In the genomic region with DNA sequence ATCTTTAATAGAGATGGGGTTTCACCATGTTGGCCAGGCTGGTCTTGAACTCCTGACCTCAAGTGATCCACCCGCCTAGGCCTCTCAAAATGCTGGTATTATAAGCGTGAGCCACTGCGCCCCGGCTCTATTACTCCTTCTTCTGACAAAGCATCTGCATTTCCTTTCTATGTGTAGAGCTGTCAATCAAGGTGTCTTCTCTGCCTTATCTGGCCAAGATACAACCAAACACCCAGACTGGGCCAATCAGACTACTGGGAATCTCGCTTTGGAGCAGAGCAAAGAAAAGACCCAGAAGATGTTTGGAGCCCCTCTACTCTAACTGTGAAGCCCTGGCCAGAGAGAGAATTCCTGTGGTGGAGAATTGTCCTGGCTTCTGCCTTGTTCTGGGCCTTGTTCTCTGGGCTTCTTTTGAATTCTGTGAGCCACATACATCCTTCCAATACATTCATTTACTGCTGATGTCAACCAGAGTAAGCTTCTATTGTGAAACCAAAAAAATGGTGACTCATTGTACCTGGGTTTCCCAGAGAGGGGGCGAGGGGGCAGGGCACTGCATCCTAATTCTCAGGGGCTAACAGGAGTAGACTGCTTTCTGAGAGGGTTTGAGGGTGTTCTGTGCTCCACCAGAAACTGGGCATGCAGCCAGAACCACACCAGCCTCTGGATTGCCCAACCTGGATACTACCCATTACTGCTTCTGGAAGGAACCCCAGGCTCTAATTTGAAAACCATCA, we compare ENCODE assay signal across 9 cellular contexts. TPM values are rescaled to one million over a fixed set of nuclear protein-coding genes. Genes with fewer than 3 reads are reported as not detected.
A peak's percentile ranks its signal among the peaks of the same experiment; 100 is the strongest.
DNase-seq lines count a peak whose midpoint lies in the region; ATAC-seq and TF ChIP-seq lines count a peak whose summit lies in the region.
"Had no signal": no experiment of that assay in that cellular context is flagged by ENCODE, and none has a peak within 500 bp of the region (broad histone marks: within the 10 kb centered on the region; RNA-seq: fewer than 3 reads in every experiment).

No MANE protein-coding gene starts in this region.

- no peaks in the 10 kb centered on the region for H3K27me3 ChIP-seq in mammary epithelial cell (ENCODE audit: insufficient read depth, low read length)

- peak overlapping the region; percentile 42 for H3K9ac ChIP-seq in mammary epithelial cell (ENCODE audit: insufficient read depth, low read length)

- no peaks in the 10 kb centered on the region for H3K9me3 ChIP-seq in mammary epithelial cell (replicated peaks; ENCODE audit: insufficient read depth, low read length)

- dilution Hi-C loops in mammary epithelial cell (cut with HindIII; ENCODE audit: low sequenced_read_pairs) = loop anchor here (5.0 kb wide), 2 partner anchors 257 to 432 kb away; a partner anchor contains a TSS

- no peaks in the 10 kb centered on the region for H4K20me1 ChIP-seq in mammary epithelial cell (ENCODE audit: insufficient read depth, low read length)

- CTCF ChIA-PET in mammary epithelial cell (lab: Charles Lee; ENCODE audit: low non-redundant PET) = interaction anchor here (0.6 kb wide), 2 partner anchors 62 to 72 kb away, joined by 4 to 8 read pairs; no protein-coding TSS in a partner anchor

- H3K4me2 ChIP-seq in mammary epithelial cell (ENCODE audit: insufficient read depth, low read depth, low read length) = peak overlapping the region; percentile 1

- H3K36me3 ChIP-seq in mammary epithelial cell (ENCODE audit: insufficient read depth, low read length) = no peaks in the 10 kb centered on the region

- no peak for ATAC-seq in GM19455 (IDR thresholded peaks at IDR 0.05; ENCODE audit: unreplicated experiment)
- ATAC-seq: Panc1 had no signal

- peak; percentile 28 for DNase-seq in DMS53 (lab: John Stamatoyannopoulos, UW)
- DNase-seq in DMS53 treated with DMSO at 0.1 percent for 48 hours (lab: John Stamatoyannopoulos, UW; ENCODE audit: unreplicated experiment) = no peak
- peak; percentile 2 for DNase-seq in OCI-M1 (lab: John Stamatoyannopoulos, UW)
- DNase-seq in mammary epithelial cell = peak; percentile 93
- peak; percentile 54 for DNase-seq in stimulated activated CD8-positive, alpha-beta memory T cell treated with anti-CD3 and anti-CD28 coated beads, Interleukin-4, amount 100 ng/mL, for 24 hours (ENCODE audit: low read depth)
- DNase-seq in activated gamma-delta T cell treated with Interleukin-2 at 50 U/mL for 16 hours = no peak
- DNase-seq in middle frontal gyrus (ENCODE audit: extremely low spot score, low spot score) = no peak

- 80% methylated on average over 6 of the region's 6 CpGs for WGBS in mammary epithelial cell (ENCODE audit: low coverage, missing lambda C conversion rate)

- TSS peak; percentile 30 for BruUV-seq in mammary epithelial cell (replicated peaks; lab: Mats Ljungman, UMichigan)

- peak overlapping the region; percentile 34 for H2AFZ ChIP-seq in mammary epithelial cell (ENCODE audit: low read depth, low read length)

- peak overlapping the region; percentile 55 for H3K27ac ChIP-seq in mammary epithelial cell (ENCODE audit: insufficient read depth, low read depth, low read length)

- TF ChIP-seq CTCF in mammary epithelial cell (conservative IDR thresholded peaks at IDR 0.05 in 1 of 2, IDR thresholded peaks at IDR 0.05 in 1 of 2; ENCODE audit: extremely low read depth in 1 of 2, insufficient read depth in 1 of 2, low read depth in 1 of 2, low read length in 2 of 2) = peak in 1 of 2 donors; percentile 6

- in situ Hi-C loops in mammary epithelial cell (cut with MboI; ENCODE audit: low sequenced_read_pairs in 2 of 2) = loop anchor here (5.0 to 10.0 kb wide), 4 partner anchors 72 to 425 kb away; no protein-coding TSS in a partner anchor

- H3K4me1 ChIP-seq in mammary epithelial cell (ENCODE audit: insufficient read depth, low read length) = peaks cover 18% of the 10 kb centered on the region

- H3K4me3 ChIP-seq in mammary epithelial cell (replicated peaks in 1 of 3; ENCODE audit: insufficient read depth in 1 of 3, low read depth in 2 of 3, low read length in 3 of 3) = no peak overlapping the region

- intact Hi-C loops in mammary epithelial cell (cut with micrococcal nuclease) = loop anchor here (5.0 kb wide), 1 partner anchor 427 kb away; no protein-coding TSS in a partner anchor

- H3K79me2 ChIP-seq in mammary epithelial cell (ENCODE audit: insufficient read depth, low read length) = no peaks in the 10 kb centered on the region

RNA-seq across cellular contexts. Expression of a gene that starts 18.8 kb away (rescaled TPM):
- total RNA-seq in mammary epithelial cell = 1 to 10 TPM; 2.8 TPM
- 0.37 TPM for polyA plus RNA-seq in mammary epithelial cell
- 5.5 TPM for polyA minus RNA-seq in mammary epithelial cell

RNA-seq across cellular contexts. Expression of a gene that starts 37.4 kb away (rescaled TPM):
- total RNA-seq in mammary epithelial cell = not detected
- polyA plus RNA-seq in mammary epithelial cell = not detected
- polyA minus RNA-seq in mammary epithelial cell = not detected

Comparison
In these comparisons a context has a peak if more than half of its experiments do, and no peak if none do; other contexts are left out.
1. DNase-seq: peak in DMS53 (single experiment), OCI-M1 (single experiment), mammary epithelial cell (single experiment) and stimulated activated CD8-positive, alpha-beta memory T cell treated with anti-CD3 and anti-CD28 coated beads, Interleukin-4, amount 100 ng/mL, for 24 hours (single experiment); none in DMS53 treated with DMSO at 0.1 percent for 48 hours (single experiment), activated gamma-delta T cell treated with Interleukin-2 at 50 U/mL for 16 hours (single experiment) and middle frontal gyrus (single experiment).